ENCODE assay signal across 8 cellular contexts in genomic region chr10:125158528-125159485, GRCh38. TPM values are rescaled to one million over a fixed set of nuclear protein-coding genes. Genes with fewer than 3 reads are reported as not detected.
A peak's percentile ranks its signal among the peaks of the same experiment; 100 is the strongest.
DNase-seq lines count a peak whose midpoint lies in the region; ATAC-seq and TF ChIP-seq lines count a peak whose summit lies in the region.

No MANE protein-coding gene starts in this region.

- H3K27ac Mint-ChIP-seq in natural killer cell: peak overlapping the region; percentile 95 to 98

- intact Hi-C loops in natural killer cell (cut with micrococcal nuclease): loop anchor here (5.0 to 10.0 kb wide), 3 partner anchors 62 to 244 kb away; no protein-coding TSS in a partner anchor

- in situ Hi-C loops in Caki2 (cut with HindIII; ENCODE audit: low pct_unique_long_range_greater_than_20kb, low sequenced_read_pairs): no loop called here

- no peaks in the 10 kb centered on the region for H3K9me3 Mint-ChIP-seq in natural killer cell

- peaks cover 48 to 56% of the 10 kb centered on the region in 2 donors for H3K4me1 Mint-ChIP-seq in natural killer cell

- DNase-seq in Caki2 (ENCODE audit: low read depth) (peak; percentile 64), fibroblast of the aortic adventitia (ENCODE audit: low read depth) (peak; percentile 58), natural killer cell (peak; percentile 48), NCI-H187 (lab: John Stamatoyannopoulos, UW) (no peak)

- no peaks in the 10 kb centered on the region for H3K27me3 Mint-ChIP-seq in natural killer cell (ENCODE audit: low read depth in 2 of 2)

- H3K36me3 Mint-ChIP-seq in natural killer cell: no peaks in the 10 kb centered on the region

- H3K4me3 ChIP-seq in WI38 (ENCODE audit: low read depth, low read length): peak overlapping the region; percentile 76
- peak overlapping the region; percentile 76 for H3K4me3 ChIP-seq in fibroblast of the aortic adventitia (ENCODE audit: low read depth, low read length)

- peak; percentile 43 for ATAC-seq in HG02885 (IDR thresholded peaks at IDR 0.05; ENCODE audit: poor library complexity, unreplicated experiment)
- ATAC-seq in natural killer cell: peak; percentile 42 to 57 (median 54)
- no peak for ATAC-seq in HG02763 (IDR thresholded peaks at IDR 0.05; ENCODE audit: unreplicated experiment)
- no peak for ATAC-seq in GM21515 (IDR thresholded peaks at IDR 0.05; ENCODE audit: unreplicated experiment)

- peak overlapping the region; percentile 96 for H3K4me3 Mint-ChIP-seq in natural killer cell

- no peak for TF ChIP-seq CTCF in WI38 (IDR thresholded peaks at IDR 0.05; ENCODE audit: low read depth, low read length)
- no peak for TF ChIP-seq CTCF in fibroblast of the aortic adventitia (IDR thresholded peaks at IDR 0.05; ENCODE audit: insufficient read depth, low read length)
- TF ChIP-seq CTCF in natural killer cell (IDR thresholded peaks at IDR 0.05): no peak

RNA-seq across cellular contexts. Expression of gene CTBP2, which starts 1.6 kb away (rescaled TPM):
- 82.4 and 82.7 TPM in 2 replicates for total RNA-seq in Caki2 (2014; rRNA removed; shearing (Covaris generic); ENCODE audit: low replicate concordance)
- total RNA-seq in fibroblast of the aortic adventitia (ENCODE audit: low replicate concordance) (37.9 and 45.4 TPM in 2 replicates), natural killer cell (100 to 1,000 TPM; 120 to 179 (median 124) TPM)

Comparison
In these comparisons a context has a peak if more than half of its experiments do, and no peak if none do; other contexts are left out.
1. DNase-seq: peak in Caki2 (single experiment), fibroblast of the aortic adventitia (single experiment) and natural killer cell (single experiment); none in NCI-H187 (0 of 2).
2. ATAC-seq: peak in HG02885 (single experiment) and natural killer cell (3 of 3); none in HG02763 (single experiment) and GM21515 (single experiment).